In genomic region chr17:57274162-57274561, GRCh38 we compare ENCODE assay signal across 25 cellular contexts.
"Had no signal": no experiment of that assay in that cellular context is flagged by ENCODE, and none has a peak within 500 bp of the region (broad histone marks: within the 10 kb centered on the region; RNA-seq: fewer than 3 reads in every experiment).

No MANE protein-coding gene starts in this region.

- ATAC-seq: activated CD8-positive, alpha-beta memory T cell treated with anti-CD3 and anti-CD28 coated beads, Interleukin-2, amount 10 ng/mL, durations not matched to agents 7 days and 5 days; activated CD8-positive, alpha-beta T cell treated with anti-CD3 and anti-CD28 coated beads for 36 hours; activated T-cell treated with anti-CD3 and anti-CD28 coated beads, Interleukin-2, amount 50 U/mL, for 72 hours; body of pancreas; right cardiac atrium; T-cell had no signal

- H3K4me3 Mint-ChIP-seq: activated B cell treated with CpG ODN at 0.5 μM for 24 hours; activated CD8-positive, alpha-beta memory T cell treated with anti-CD3 and anti-CD28 coated beads, Interleukin-2, amount 10 ng/mL, durations not matched to agents 7 days and 5 days; activated CD8-positive, alpha-beta T cell treated with anti-CD3 and anti-CD28 coated beads for 36 hours; activated naive CD4-positive, alpha-beta T cell treated with anti-CD3 and anti-CD28 coated beads for 36 hours; activated naive CD8-positive, alpha-beta T cell treated with anti-CD3 and anti-CD28 coated beads for 36 hours; activated T-cell treated with anti-CD3 and anti-CD28 coated beads, Interleukin-2, amount 50 U/mL, for 72 hours; mesothelial cell of epicardium; naive B cell; T-cell; T-helper 2 cell treated with Interferon-gamma antibody and Interleukin-4, amounts not matched to agents 5 μg/mL and 100 μg/mL, for 36 hours had no signal

- DNase-seq: activated B cell treated with CpG ODN at 0.5 μM for 24 hours; activated CD4-positive, alpha-beta T cell treated with anti-CD3 and anti-CD28 coated beads, Interleukin-2, amount 50 U/mL, for 1 hour; activated CD8-positive, alpha-beta memory T cell treated with anti-CD3 and anti-CD28 coated beads, Interleukin-2, amount 10 ng/mL, durations not matched to agents 7 days and 5 days; activated CD8-positive, alpha-beta T cell treated with anti-CD3 and anti-CD28 coated beads for 36 hours; activated effector memory CD4-positive, alpha-beta T cell treated with Interleukin-2 at 50 U/mL for 16 hours; activated naive CD4-positive, alpha-beta T cell treated with anti-CD3 and anti-CD28 coated beads for 36 hours; activated naive CD8-positive, alpha-beta T cell treated with anti-CD3 and anti-CD28 coated beads for 36 hours; activated T-cell treated with anti-CD3 and anti-CD28 coated beads for 4 hours; activated T-cell treated with anti-CD3 and anti-CD28 coated beads, Interleukin-2, amount 50 U/mL, for 72 hours; aorta; body of pancreas; effector CD4-positive, alpha-beta T cell; naive B cell; posterior cingulate gyrus; right cardiac atrium; spleen; stimulated activated naive CD4-positive, alpha-beta T cell; T-cell had no signal

- H3K9me3 Mint-ChIP-seq: activated B cell treated with CpG ODN at 0.5 μM for 24 hours; activated CD8-positive, alpha-beta T cell treated with anti-CD3 and anti-CD28 coated beads for 36 hours; activated naive CD4-positive, alpha-beta T cell treated with anti-CD3 and anti-CD28 coated beads for 36 hours; activated naive CD8-positive, alpha-beta T cell treated with anti-CD3 and anti-CD28 coated beads for 36 hours; activated T-cell treated with anti-CD3 and anti-CD28 coated beads, Interleukin-2, amount 50 U/mL, for 72 hours; mesothelial cell of epicardium; naive B cell; T-cell; T-helper 2 cell treated with Interferon-gamma antibody and Interleukin-4, amounts not matched to agents 5 μg/mL and 100 μg/mL, for 36 hours had no signal

- H3K9me3 ChIP-seq: adrenal gland, body of pancreas, spleen, suprapubic skin, tibial nerve had no signal

- H3K27me3 Mint-ChIP-seq: activated B cell treated with CpG ODN at 0.5 μM for 24 hours; activated CD8-positive, alpha-beta memory T cell treated with anti-CD3 and anti-CD28 coated beads, Interleukin-2, amount 10 ng/mL, durations not matched to agents 7 days and 5 days; activated CD8-positive, alpha-beta T cell treated with anti-CD3 and anti-CD28 coated beads for 36 hours; activated naive CD8-positive, alpha-beta T cell treated with anti-CD3 and anti-CD28 coated beads for 36 hours; naive B cell; T-cell had no signal

- H3K4me3 ChIP-seq: adrenal gland, body of pancreas, cardiac muscle cell, hepatocyte, spleen, suprapubic skin, tibial nerve had no signal

- H3K27ac Mint-ChIP-seq: activated B cell treated with CpG ODN at 0.5 μM for 24 hours; activated CD8-positive, alpha-beta memory T cell treated with anti-CD3 and anti-CD28 coated beads, Interleukin-2, amount 10 ng/mL, durations not matched to agents 7 days and 5 days; activated CD8-positive, alpha-beta T cell treated with anti-CD3 and anti-CD28 coated beads for 36 hours; activated naive CD4-positive, alpha-beta T cell treated with anti-CD3 and anti-CD28 coated beads for 36 hours; activated naive CD8-positive, alpha-beta T cell treated with anti-CD3 and anti-CD28 coated beads for 36 hours; mesothelial cell of epicardium; naive B cell; T-cell; T-helper 2 cell treated with Interferon-gamma antibody and Interleukin-4, amounts not matched to agents 5 μg/mL and 100 μg/mL, for 36 hours had no signal

- H3K27me3 ChIP-seq: adrenal gland, body of pancreas, cardiac muscle cell, hepatocyte, spleen, suprapubic skin, tibial nerve had no signal

- H3K27ac ChIP-seq: body of pancreas, cardiac muscle cell, spleen, suprapubic skin, tibial nerve had no signal

- H3K4me1 ChIP-seq: body of pancreas, suprapubic skin, tibial nerve had no signal
